ENCODE assay signal across 8 cellular contexts in genomic region chr17:41835800-41836549, GRCh38. TPM values are rescaled to one million over a fixed set of nuclear protein-coding genes. Genes with fewer than 3 reads are reported as not detected.
A peak's percentile ranks its signal among the peaks of the same experiment; 100 is the strongest.
DNase-seq lines count a peak whose midpoint lies in the region; ATAC-seq, FAIRE-seq and TF ChIP-seq lines count a peak whose summit lies in the region.

Gene NT5C3B, minus strand, starts transcription at chr17:41836232. Its CDS starts 39 bp downstream, at chr17:41836193.

- DNase-seq in GM12891 (ENCODE audit: insufficient read length, low spot score) (peak; percentile 87), SKM-1 (lab: John Stamatoyannopoulos, UW; ENCODE audit: unreplicated experiment) (peak; percentile 33), left cardiac atrium (peak; percentile 75), posterior vena cava (ENCODE audit: low spot score) (peak; percentile 86), ureter (ENCODE audit: low spot score) (peak; percentile 50), DMS153 (lab: John Stamatoyannopoulos, UW) (no peak)
- DNase-seq in activated naive CD8-positive, alpha-beta T cell treated with anti-CD3 and anti-CD28 coated beads, Interleukin-2, amount 50 U/mL, for 24 hours = peak; percentile 57

- no peak for TF ChIP-seq POLR2A in GM12891 (IDR thresholded peaks at IDR 0.05; ENCODE audit: low read depth, low read length)

- H3K4me1 Mint-ChIP-seq in activated naive CD8-positive, alpha-beta T cell treated with anti-CD3 and anti-CD28 coated beads, Interleukin-2, amount 50 U/mL, for 24 hours = peaks cover 13% of the 10 kb centered on the region

- peak; percentile 61 for ATAC-seq in HG03442 (IDR thresholded peaks at IDR 0.05; ENCODE audit: unreplicated experiment)
- ATAC-seq in activated naive CD8-positive, alpha-beta T cell treated with anti-CD3 and anti-CD28 coated beads, Interleukin-2, amount 50 U/mL, for 24 hours = peak; percentile 68
- peak; percentile 95 to 96 for ATAC-seq in left cardiac atrium

- H3K27me3 Mint-ChIP-seq in activated naive CD8-positive, alpha-beta T cell treated with anti-CD3 and anti-CD28 coated beads, Interleukin-2, amount 50 U/mL, for 24 hours = peaks cover 3% of the 10 kb centered on the region

- H3K36me3 Mint-ChIP-seq in activated naive CD8-positive, alpha-beta T cell treated with anti-CD3 and anti-CD28 coated beads, Interleukin-2, amount 50 U/mL, for 24 hours (ENCODE audit: low read depth) = peaks cover 7% of the 10 kb centered on the region

- peak; percentile 62 for FAIRE-seq in GM12891 (lab: Jason Lieb, UNC)

- H3K9me3 Mint-ChIP-seq in activated naive CD8-positive, alpha-beta T cell treated with anti-CD3 and anti-CD28 coated beads, Interleukin-2, amount 50 U/mL, for 24 hours = no peaks in the 10 kb centered on the region

- peak within 1 kb of the TSS; percentile 86 for H3K4me3 Mint-ChIP-seq in activated naive CD8-positive, alpha-beta T cell treated with anti-CD3 and anti-CD28 coated beads, Interleukin-2, amount 50 U/mL, for 24 hours

- intact Hi-C loops in left cardiac atrium (cut with DNase I) = no loop called here
- intact Hi-C loops in posterior vena cava (cut with DNase I) = no loop called here

- peak within 1 kb of the TSS; percentile 81 for H3K27ac Mint-ChIP-seq in activated naive CD8-positive, alpha-beta T cell treated with anti-CD3 and anti-CD28 coated beads, Interleukin-2, amount 50 U/mL, for 24 hours

TF ChIP-seq in GM12891, 5 proteins besides CTCF, POLR2A, EP300 and RAD21:
- TF ChIP-seq PAX5 (IDR thresholded peaks at IDR 0.05; ENCODE audit: insufficient read depth, low read length, severe bottlenecking) (no peak), POLR2AphosphoS5 (IDR thresholded peaks at IDR 0.05; ENCODE audit: low read depth, low read length) (no peak), TAF1 (IDR thresholded peaks at IDR 0.05; ENCODE audit: low read depth, low read length) (no peak), SPI1 (IDR thresholded peaks at IDR 0.05; ENCODE audit: low read depth, low read length) (no peak), POU2F2 (IDR thresholded peaks at IDR 0.05; ENCODE audit: low read depth, low read length) (no peak)
TF ChIP-seq in GM12891: peak in this region for 0.

RNA-seq across cellular contexts. Expression of gene NT5C3B, which starts in this region (rescaled TPM):
- 24.8 TPM for polyA plus RNA-seq in GM12891 (2012; ENCODE audit: low read depth, missing spikeins)
- total RNA-seq in left cardiac atrium (10 to 100 TPM; 27.8 to 42.1 TPM), posterior vena cava (10 to 100 TPM; 49.1 to 61.8 TPM), ureter (36.3 TPM)
